ENCODE assay signal across 1 cellular context in the genomic region with DNA sequence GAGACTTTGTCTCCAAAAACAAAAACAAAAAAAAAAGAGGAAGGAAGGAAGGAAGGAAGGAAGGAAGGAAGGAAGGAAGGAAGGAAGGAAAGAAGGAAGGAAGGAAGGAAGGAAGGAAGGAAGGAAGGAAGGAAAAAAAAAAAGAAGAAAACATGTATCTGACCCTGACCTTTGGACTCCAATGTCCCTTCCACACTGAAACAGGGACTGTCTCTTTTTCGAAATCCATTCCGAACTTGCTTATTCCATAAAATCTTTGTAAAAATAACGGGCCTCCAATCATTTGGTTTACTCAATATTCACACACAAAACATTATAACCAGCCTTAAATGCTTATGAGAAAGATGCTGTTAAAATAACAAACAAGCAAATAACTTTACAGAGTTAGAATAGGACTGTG.
TF ChIP-seq lines count a peak whose summit lies in the region.

No MANE protein-coding gene starts in this region.

TF ChIP-seq in K562, 482 proteins besides CTCF, POLR2A, EP300 and RAD21:
- TF ChIP-seq, protein P1, sequence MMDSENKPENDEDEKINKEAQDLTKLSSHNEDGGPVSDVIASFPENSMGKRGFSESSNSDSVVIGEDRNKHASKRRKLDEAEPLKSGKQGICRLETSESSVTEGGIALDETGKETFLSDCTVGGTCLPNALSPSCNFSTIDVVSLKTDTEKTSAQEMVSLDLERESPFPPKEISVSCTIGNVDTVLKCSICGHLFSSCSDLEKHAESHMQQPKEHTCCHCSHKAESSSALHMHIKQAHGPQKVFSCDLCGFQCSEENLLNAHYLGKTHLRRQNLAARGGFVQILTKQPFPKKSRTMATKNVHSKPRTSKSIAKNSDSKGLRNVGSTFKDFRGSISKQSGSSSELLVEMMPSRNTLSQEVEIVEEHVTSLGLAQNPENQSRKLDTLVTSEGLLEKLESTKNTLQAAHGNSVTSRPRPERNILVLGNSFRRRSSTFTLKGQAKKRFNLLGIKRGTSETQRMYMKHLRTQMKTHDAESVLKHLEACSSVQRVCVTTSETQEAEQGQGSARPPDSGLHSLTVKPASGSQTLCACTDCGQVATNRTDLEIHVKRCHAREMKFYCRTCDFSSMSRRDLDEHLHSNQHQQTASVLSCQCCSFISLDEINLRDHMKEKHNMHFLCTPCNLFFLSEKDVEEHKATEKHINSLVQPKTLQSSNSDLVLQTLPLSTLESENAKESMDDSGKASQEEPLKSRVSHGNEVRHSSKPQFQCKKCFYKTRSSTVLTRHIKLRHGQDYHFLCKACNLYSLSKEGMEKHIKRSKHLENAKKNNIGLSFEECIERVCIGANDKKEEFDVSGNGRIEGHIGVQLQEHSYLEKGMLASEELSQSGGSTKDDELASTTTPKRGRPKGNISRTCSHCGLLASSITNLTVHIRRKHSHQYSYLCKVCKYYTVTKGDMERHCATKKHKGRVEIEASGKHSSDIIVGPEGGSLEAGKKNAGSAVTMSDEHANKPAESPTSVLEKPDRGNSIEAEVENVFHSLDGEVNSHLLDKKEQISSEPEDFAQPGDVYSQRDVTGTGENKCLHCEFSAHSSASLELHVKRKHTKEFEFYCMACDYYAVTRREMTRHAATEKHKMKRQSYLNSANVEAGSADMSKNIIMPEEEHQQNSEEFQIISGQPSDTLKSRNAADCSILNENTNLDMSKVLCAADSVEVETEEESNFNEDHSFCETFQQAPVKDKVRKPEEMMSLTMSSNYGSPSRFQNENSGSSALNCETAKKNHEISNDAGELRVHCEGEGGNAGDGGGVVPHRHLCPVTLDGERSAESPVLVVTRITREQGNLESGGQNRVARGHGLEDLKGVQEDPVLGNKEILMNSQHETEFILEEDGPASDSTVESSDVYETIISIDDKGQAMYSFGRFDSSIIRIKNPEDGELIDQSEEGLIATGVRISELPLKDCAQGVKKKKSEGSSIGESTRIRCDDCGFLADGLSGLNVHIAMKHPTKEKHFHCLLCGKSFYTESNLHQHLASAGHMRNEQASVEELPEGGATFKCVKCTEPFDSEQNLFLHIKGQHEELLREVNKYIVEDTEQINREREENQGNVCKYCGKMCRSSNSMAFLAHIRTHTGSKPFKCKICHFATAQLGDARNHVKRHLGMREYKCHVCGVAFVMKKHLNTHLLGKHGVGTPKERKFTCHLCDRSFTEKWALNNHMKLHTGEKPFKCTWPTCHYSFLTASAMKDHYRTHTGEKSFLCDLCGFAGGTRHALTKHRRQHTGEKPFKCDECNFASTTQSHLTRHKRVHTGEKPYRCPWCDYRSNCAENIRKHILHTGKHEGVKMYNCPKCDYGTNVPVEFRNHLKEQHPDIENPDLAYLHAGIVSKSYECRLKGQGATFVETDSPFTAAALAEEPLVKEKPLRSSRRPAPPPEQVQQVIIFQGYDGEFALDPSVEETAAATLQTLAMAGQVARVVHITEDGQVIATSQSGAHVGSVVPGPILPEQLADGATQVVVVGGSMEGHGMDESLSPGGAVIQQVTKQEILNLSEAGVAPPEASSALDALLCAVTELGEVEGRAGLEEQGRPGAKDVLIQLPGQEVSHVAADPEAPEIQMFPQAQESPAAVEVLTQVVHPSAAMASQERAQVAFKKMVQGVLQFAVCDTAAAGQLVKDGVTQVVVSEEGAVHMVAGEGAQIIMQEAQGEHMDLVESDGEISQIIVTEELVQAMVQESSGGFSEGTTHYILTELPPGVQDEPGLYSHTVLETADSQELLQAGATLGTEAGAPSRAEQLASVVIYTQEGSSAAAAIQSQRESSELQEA (IDR thresholded peaks at IDR 0.05; ENCODE audit: low read depth), result no peak
- peak in 1 of 2 experiments; percentile 35; a peak in 1 of 4 replicates for TF ChIP-seq ETV6 (IDR thresholded peaks at IDR 0.05; ENCODE audit: borderline replicate concordance in 1 of 2, low read depth in 2 of 2, low read length in 1 of 2)
- TF ChIP-seq ETV6 (CRISPR knock-in tag; IDR thresholded peaks at IDR 0.05; ENCODE audit: borderline replicate concordance), result no peak
